In genomic region chr5:148209151-148209550, GRCh38 we compare ENCODE assay signal across 16 cellular contexts. TPM values are rescaled to one million over a fixed set of nuclear protein-coding genes. Genes with fewer than 3 reads are reported as not detected.
DNase-seq lines count a peak whose midpoint lies in the region; ATAC-seq lines count a peak whose summit lies in the region.
"Had no signal": no experiment of that assay in that cellular context is flagged by ENCODE, and none has a peak within 500 bp of the region (broad histone marks: within the 10 kb centered on the region; RNA-seq: fewer than 3 reads in every experiment).

No MANE protein-coding gene starts in this region.

- ATAC-seq in left colon, result peak; percentile 28

- H3K9me3 Mint-ChIP-seq in activated naive CD8-positive, alpha-beta T cell treated with anti-CD3 and anti-CD28 coated beads for 36 hours, result no peaks in the 10 kb centered on the region
- H3K9me3 Mint-ChIP-seq: CD14-positive monocyte, IgD-negative memory B cell had no signal

- H3K27ac Mint-ChIP-seq in activated naive CD8-positive, alpha-beta T cell treated with anti-CD3 and anti-CD28 coated beads for 36 hours, result no peak overlapping the region
- H3K27ac Mint-ChIP-seq: IgD-negative memory B cell had no signal

- intact Hi-C loops in left colon (cut with DNase I, micrococcal nuclease), result no loop called here

- H3K4me1 Mint-ChIP-seq in activated naive CD8-positive, alpha-beta T cell treated with anti-CD3 and anti-CD28 coated beads for 36 hours, result no peaks in the 10 kb centered on the region
- H3K4me1 Mint-ChIP-seq: IgD-negative memory B cell had no signal

- H3K27me3 Mint-ChIP-seq in activated naive CD8-positive, alpha-beta T cell treated with anti-CD3 and anti-CD28 coated beads for 36 hours, result peaks cover 17% of the 10 kb centered on the region

- DNase-seq in NCI-H82 (lab: John Stamatoyannopoulos, UW) (peak; percentile 12), NCI-H82 treated with DMSO at 0.1 percent for 48 hours (lab: John Stamatoyannopoulos, UW; ENCODE audit: unreplicated experiment) (no peak), NCI-H1436 treated with DMSO at 0.1 percent for 48 hours (lab: John Stamatoyannopoulos, UW) (peak; percentile 20), NCI-H774 (lab: John Stamatoyannopoulos, UW) (peak; percentile 31), left colon (no peak), NCI-H226 (no peak)
- DNase-seq in stimulated activated naive CD4-positive, alpha-beta T cell treated with Interleukin-2 at 50 U/mL for 16 hours (lab: John Stamatoyannopoulos, UW), result no peak
- no peak for DNase-seq in activated naive CD8-positive, alpha-beta T cell treated with anti-CD3 and anti-CD28 coated beads for 36 hours
- DNase-seq: COR-L47; DMS79; NCI-H1694 treated with DMSO at 0.1 percent for 48 hours; NK-92 treated with Interleukin-12 subunit alpha and Interleukin-12 subunit beta, amount 100 ng/mL, for 24 hours; T-helper 2 cell had no signal

- no peak overlapping the region for H3K4me3 Mint-ChIP-seq in activated naive CD8-positive, alpha-beta T cell treated with anti-CD3 and anti-CD28 coated beads for 36 hours
- H3K4me3 Mint-ChIP-seq: CD14-positive monocyte, IgD-negative memory B cell had no signal

- H3K36me3 Mint-ChIP-seq in activated naive CD8-positive, alpha-beta T cell treated with anti-CD3 and anti-CD28 coated beads for 36 hours, result no peaks in the 10 kb centered on the region
- H3K36me3 Mint-ChIP-seq: CD14-positive monocyte, IgD-negative memory B cell had no signal

RNA-seq across cellular contexts. Expression of gene SPINK6, which starts 6.3 kb away (rescaled TPM):
- not detected for total RNA-seq in left colon
- total RNA-seq in activated naive CD8-positive, alpha-beta T cell treated with anti-CD3 and anti-CD28 coated beads for 36 hours, result not detected
- total RNA-seq: A673 had no signal

RNA-seq across cellular contexts. Expression of gene MARCOL, which starts 29.2 kb away (rescaled TPM):
- total RNA-seq in left colon, result not detected
- total RNA-seq in activated naive CD8-positive, alpha-beta T cell treated with anti-CD3 and anti-CD28 coated beads for 36 hours, result not detected
- total RNA-seq: A673 had no signal

RNA-seq across cellular contexts. Expression of gene SPINK14, which starts 40.8 kb away (rescaled TPM):
- not detected for total RNA-seq in left colon
- not detected for total RNA-seq in activated naive CD8-positive, alpha-beta T cell treated with anti-CD3 and anti-CD28 coated beads for 36 hours
- total RNA-seq: A673 had no signal

RNA-seq across cellular contexts. Expression of gene SPINK13, which starts 59.4 kb away (rescaled TPM):
- not detected for total RNA-seq in left colon
- total RNA-seq in activated naive CD8-positive, alpha-beta T cell treated with anti-CD3 and anti-CD28 coated beads for 36 hours, result not detected
- total RNA-seq: A673 had no signal

Comparison
In these comparisons a context has a peak if more than half of its experiments do, and no peak if none do; other contexts are left out.
1. DNase-seq: peak in NCI-H82 (single experiment), NCI-H1436 treated with DMSO at 0.1 percent for 48 hours (single experiment) and NCI-H774 (single experiment); none in NCI-H82 treated with DMSO at 0.1 percent for 48 hours (single experiment), left colon (0 of 2), stimulated activated naive CD4-positive, alpha-beta T cell treated with Interleukin-2 at 50 U/mL for 16 hours (single experiment), NCI-H226 (single experiment) and activated naive CD8-positive, alpha-beta T cell treated with anti-CD3 and anti-CD28 coated beads for 36 hours (single experiment).